Comparison of ENCODE assay signal across 9 cellular contexts in the genomic region with DNA sequence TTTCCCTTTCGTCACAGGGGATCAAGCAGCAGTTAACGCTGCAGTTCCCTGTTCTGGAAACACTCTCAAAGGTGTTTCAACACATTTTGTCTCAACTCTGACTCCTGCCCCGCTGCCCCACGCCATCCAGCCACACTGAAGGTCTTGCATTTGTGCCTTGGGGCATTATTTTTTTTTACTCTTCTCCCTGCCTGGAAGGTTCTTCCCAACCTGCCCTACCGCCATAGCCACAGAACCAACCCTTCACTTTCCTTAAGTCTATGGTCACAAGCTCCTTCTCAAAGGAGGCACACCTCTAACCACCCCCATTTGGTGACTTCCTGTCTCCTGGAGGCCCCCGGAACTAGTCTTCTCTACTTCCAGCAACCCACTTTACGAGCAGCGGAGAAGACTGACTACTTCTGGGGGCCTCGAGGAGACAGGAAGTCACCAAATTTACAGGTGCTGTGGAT. TPM values are rescaled to one million over a fixed set of nuclear protein-coding genes. Genes with fewer than 3 reads are reported as not detected.
A peak's percentile ranks its signal among the peaks of the same experiment; 100 is the strongest.
DNase-seq lines count a peak whose midpoint lies in the region; ATAC-seq and TF ChIP-seq lines count a peak whose summit lies in the region.
"Had no signal": no experiment of that assay in that cellular context is flagged by ENCODE, and none has a peak within 500 bp of the region (broad histone marks: within the 10 kb centered on the region; RNA-seq: fewer than 3 reads in every experiment).

No MANE protein-coding gene starts in this region.

- H3K27ac ChIP-seq in Karpas-422 (ENCODE audit: low read length) = no peak overlapping the region
- no peak overlapping the region for H3K27ac ChIP-seq in effector memory CD4-positive, alpha-beta T cell (ENCODE audit: insufficient read depth, low read length, poor library complexity, severe bottlenecking)
- no peak overlapping the region for H3K27ac ChIP-seq in colonic mucosa
- H3K27ac ChIP-seq: C4-2B had no signal

- no peaks in the 10 kb centered on the region for H3K36me3 ChIP-seq in BE2C
- no peaks in the 10 kb centered on the region for H3K36me3 ChIP-seq in Karpas-422 (ENCODE audit: insufficient read depth, low read length)
- H3K36me3 ChIP-seq in effector memory CD4-positive, alpha-beta T cell (ENCODE audit: control insufficient read depth, insufficient read depth, low read length) = no peaks in the 10 kb centered on the region
- no peaks in the 10 kb centered on the region for H3K36me3 ChIP-seq in colonic mucosa

- H3K4me1 ChIP-seq in BE2C = no peaks in the 10 kb centered on the region
- peaks cover 3% of the 10 kb centered on the region; the same call in 1 of the 2 replicates for H3K4me1 ChIP-seq in Karpas-422 (ENCODE audit: low read length)
- H3K4me1 ChIP-seq in effector memory CD4-positive, alpha-beta T cell (ENCODE audit: control insufficient read depth, insufficient read depth, low read length, poor library complexity, severe bottlenecking) = no peaks in the 10 kb centered on the region
- no peaks in the 10 kb centered on the region for H3K4me1 ChIP-seq in colonic mucosa

- no peaks in the 10 kb centered on the region for H3K79me2 ChIP-seq in Karpas-422 (ENCODE audit: low read length)

- ATAC-seq in GM21367 (IDR thresholded peaks at IDR 0.05; ENCODE audit: unreplicated experiment) = peak; percentile 93

- peak overlapping the region; percentile 19 for H3K4me2 ChIP-seq in Karpas-422 (ENCODE audit: low read depth, low read length, poor library complexity, severe bottlenecking)

- H3K9ac ChIP-seq in Karpas-422 (ENCODE audit: low read length) (no peak overlapping the region), colonic mucosa (ENCODE audit: low read depth in 2 of 2, low read length in 2 of 2) (no peak overlapping the region)

- H3K27me3 ChIP-seq in BE2C (no peaks in the 10 kb centered on the region), Karpas-422 (ENCODE audit: low read length) (no peaks in the 10 kb centered on the region), colonic mucosa (no peaks in the 10 kb centered on the region)
- no peaks in the 10 kb centered on the region for H3K27me3 ChIP-seq in effector memory CD4-positive, alpha-beta T cell (replicated peaks; ENCODE audit: control insufficient read depth, insufficient read depth, low read length, poor library complexity, severe bottlenecking)

- H3K4me3 ChIP-seq in BE2C (ENCODE audit: low read depth, low read length) = peak overlapping the region; percentile 9
- H3K4me3 ChIP-seq in Karpas-422 (ENCODE audit: low read length) = no peak overlapping the region
- H3K4me3 ChIP-seq in effector memory CD4-positive, alpha-beta T cell (ENCODE audit: insufficient read depth, low read depth, low read length, poor library complexity, severe bottlenecking) = peak overlapping the region; percentile 11
- H3K4me3 ChIP-seq in colonic mucosa = no peak overlapping the region

- no peaks in the 10 kb centered on the region for H3K9me3 ChIP-seq in BE2C
- no peaks in the 10 kb centered on the region for H3K9me3 ChIP-seq in Karpas-422 (ENCODE audit: low read length)
- H3K9me3 ChIP-seq in effector memory CD4-positive, alpha-beta T cell (ENCODE audit: control insufficient read depth, low read length) = no peaks in the 10 kb centered on the region
- H3K9me3 ChIP-seq in colonic mucosa = no peaks in the 10 kb centered on the region

- TF ChIP-seq CTCF in BE2C (IDR thresholded peaks at IDR 0.05; ENCODE audit: low read depth, low read length) (no peak), colonic mucosa (IDR thresholded peaks at IDR 0.05) (no peak)

- no peaks in the 10 kb centered on the region for H4K20me1 ChIP-seq in Karpas-422 (ENCODE audit: insufficient read depth, low read depth, low read length)

- intact Hi-C loops in colonic mucosa (cut with DNase I) = no loop called here

- H3K9me2 ChIP-seq in Karpas-422 (replicated peaks; ENCODE audit: insufficient read depth, low read length) = no peaks in the 10 kb centered on the region; the same call in 1 of the 2 replicates

- DNase-seq in BE2C (no peak), Karpas-422 (no peak), colonic mucosa (no peak), GDM1 (lab: John Stamatoyannopoulos, UW) (no peak), dermis blood vessel endothelial cell (no peak), DMS53 (lab: John Stamatoyannopoulos, UW) (no peak)
- DNase-seq in effector memory CD4-positive, alpha-beta T cell = no peak

- H2AFZ ChIP-seq in Karpas-422 (ENCODE audit: low read length) = no peak overlapping the region

RNA-seq across cellular contexts. Expression of gene KL, which starts 17.2 kb away (rescaled TPM):
- not detected for polyA plus RNA-seq in BE2C (2012; ENCODE audit: insufficient read depth, insufficient read length, low read depth)
- total RNA-seq in Karpas-422 (2014; rRNA removed; shearing (Covaris generic); ENCODE audit: low replicate concordance) = not detected in 2 replicates
- total RNA-seq in colonic mucosa (1 to 10 TPM in 1 of 2 donors, under 1 TPM in 1; 0.57 to 1.9 TPM), dermis blood vessel endothelial cell (0.23 and 1.0 TPM in 2 replicates)

Comparison
In these comparisons a context has a peak if more than half of its experiments do, and no peak if none do; other contexts are left out.
1. H3K4me3 ChIP-seq: peak in BE2C (single experiment) and effector memory CD4-positive, alpha-beta T cell (single experiment); none in Karpas-422 (single experiment) and colonic mucosa (single experiment).